Comparison of ENCODE assay signal across 1 cellular context in genomic region chr11:94649254-94649653, GRCh38.
TF ChIP-seq lines count a peak whose summit lies in the region.

No MANE protein-coding gene starts in this region.

TF ChIP-seq in SK-N-SH, 30 proteins besides CTCF, POLR2A, EP300 and RAD21 (continued from another document):
- TF ChIP-seq FOXJ3 (CRISPR knock-in tag; IDR thresholded peaks at IDR 0.05) (peak; percentile 49; the same call in 1 of the 2 replicates), POLR2AphosphoS5 (IDR thresholded peaks at IDR 0.05; ENCODE audit: low read depth, low read length) (no peak), FOXM1 (IDR thresholded peaks at IDR 0.05; ENCODE audit: low read depth) (no peak), RCOR1 (IDR thresholded peaks at IDR 0.05; ENCODE audit: low read length) (peak; percentile 51; the same call in 1 of the 2 replicates), TEAD4 (IDR thresholded peaks at IDR 0.05; ENCODE audit: borderline replicate concordance, insufficient read depth) (no peak), NRF1 (IDR thresholded peaks at IDR 0.05; ENCODE audit: low read depth, low read length) (no peak), EZH2phosphoT487 (IDR thresholded peaks at IDR 0.05; ENCODE audit: borderline replicate concordance, low read depth) (no peak), MXI1 (IDR thresholded peaks at IDR 0.05; ENCODE audit: low read depth, low read length) (no peak), GATA2 (CRISPR knock-in tag; IDR thresholded peaks at IDR 0.05) (peak; percentile 86), MAX (IDR thresholded peaks at IDR 0.05; ENCODE audit: low read depth) (no peak), USF2 (IDR thresholded peaks at IDR 0.05; ENCODE audit: borderline replicate concordance, low read depth, low read length) (no peak), YY1 (IDR thresholded peaks at IDR 0.05; ENCODE audit: low read depth) (no peak)
